1 cellular context compared by ENCODE assay signal in the genomic region with DNA sequence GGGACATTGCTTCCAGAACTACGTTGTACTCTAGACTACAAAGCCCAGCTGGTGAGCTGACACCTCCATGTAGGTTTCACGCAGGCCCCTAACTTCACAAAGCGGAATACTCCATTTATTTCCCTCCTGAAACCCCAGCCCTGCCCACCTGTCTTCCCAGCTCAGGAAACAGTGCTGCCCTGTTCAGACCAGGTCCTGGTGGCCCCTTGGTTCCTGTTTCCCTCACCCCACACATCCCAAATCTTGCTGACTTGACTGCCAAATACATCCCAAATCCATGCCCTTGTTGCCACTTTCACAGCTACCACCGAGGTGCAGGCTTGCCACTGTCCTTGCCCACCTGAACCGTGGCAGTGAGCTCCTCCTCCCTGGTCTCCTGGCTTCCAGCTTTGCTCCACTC.
TF ChIP-seq lines count a peak whose summit lies in the region.

No MANE protein-coding gene starts in this region.

TF ChIP-seq in HepG2, 621 proteins besides CTCF, POLR2A, EP300 and RAD21:
- TF ChIP-seq, protein P1, sequence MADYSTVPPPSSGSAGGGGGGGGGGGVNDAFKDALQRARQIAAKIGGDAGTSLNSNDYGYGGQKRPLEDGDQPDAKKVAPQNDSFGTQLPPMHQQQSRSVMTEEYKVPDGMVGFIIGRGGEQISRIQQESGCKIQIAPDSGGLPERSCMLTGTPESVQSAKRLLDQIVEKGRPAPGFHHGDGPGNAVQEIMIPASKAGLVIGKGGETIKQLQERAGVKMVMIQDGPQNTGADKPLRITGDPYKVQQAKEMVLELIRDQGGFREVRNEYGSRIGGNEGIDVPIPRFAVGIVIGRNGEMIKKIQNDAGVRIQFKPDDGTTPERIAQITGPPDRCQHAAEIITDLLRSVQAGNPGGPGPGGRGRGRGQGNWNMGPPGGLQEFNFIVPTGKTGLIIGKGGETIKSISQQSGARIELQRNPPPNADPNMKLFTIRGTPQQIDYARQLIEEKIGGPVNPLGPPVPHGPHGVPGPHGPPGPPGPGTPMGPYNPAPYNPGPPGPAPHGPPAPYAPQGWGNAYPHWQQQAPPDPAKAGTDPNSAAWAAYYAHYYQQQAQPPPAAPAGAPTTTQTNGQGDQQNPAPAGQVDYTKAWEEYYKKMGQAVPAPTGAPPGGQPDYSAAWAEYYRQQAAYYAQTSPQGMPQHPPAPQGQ (CRISPR knock-in tag; IDR thresholded peaks at IDR 0.05; ENCODE audit: borderline replicate concordance) = no peak
- TF ChIP-seq, protein P2, sequence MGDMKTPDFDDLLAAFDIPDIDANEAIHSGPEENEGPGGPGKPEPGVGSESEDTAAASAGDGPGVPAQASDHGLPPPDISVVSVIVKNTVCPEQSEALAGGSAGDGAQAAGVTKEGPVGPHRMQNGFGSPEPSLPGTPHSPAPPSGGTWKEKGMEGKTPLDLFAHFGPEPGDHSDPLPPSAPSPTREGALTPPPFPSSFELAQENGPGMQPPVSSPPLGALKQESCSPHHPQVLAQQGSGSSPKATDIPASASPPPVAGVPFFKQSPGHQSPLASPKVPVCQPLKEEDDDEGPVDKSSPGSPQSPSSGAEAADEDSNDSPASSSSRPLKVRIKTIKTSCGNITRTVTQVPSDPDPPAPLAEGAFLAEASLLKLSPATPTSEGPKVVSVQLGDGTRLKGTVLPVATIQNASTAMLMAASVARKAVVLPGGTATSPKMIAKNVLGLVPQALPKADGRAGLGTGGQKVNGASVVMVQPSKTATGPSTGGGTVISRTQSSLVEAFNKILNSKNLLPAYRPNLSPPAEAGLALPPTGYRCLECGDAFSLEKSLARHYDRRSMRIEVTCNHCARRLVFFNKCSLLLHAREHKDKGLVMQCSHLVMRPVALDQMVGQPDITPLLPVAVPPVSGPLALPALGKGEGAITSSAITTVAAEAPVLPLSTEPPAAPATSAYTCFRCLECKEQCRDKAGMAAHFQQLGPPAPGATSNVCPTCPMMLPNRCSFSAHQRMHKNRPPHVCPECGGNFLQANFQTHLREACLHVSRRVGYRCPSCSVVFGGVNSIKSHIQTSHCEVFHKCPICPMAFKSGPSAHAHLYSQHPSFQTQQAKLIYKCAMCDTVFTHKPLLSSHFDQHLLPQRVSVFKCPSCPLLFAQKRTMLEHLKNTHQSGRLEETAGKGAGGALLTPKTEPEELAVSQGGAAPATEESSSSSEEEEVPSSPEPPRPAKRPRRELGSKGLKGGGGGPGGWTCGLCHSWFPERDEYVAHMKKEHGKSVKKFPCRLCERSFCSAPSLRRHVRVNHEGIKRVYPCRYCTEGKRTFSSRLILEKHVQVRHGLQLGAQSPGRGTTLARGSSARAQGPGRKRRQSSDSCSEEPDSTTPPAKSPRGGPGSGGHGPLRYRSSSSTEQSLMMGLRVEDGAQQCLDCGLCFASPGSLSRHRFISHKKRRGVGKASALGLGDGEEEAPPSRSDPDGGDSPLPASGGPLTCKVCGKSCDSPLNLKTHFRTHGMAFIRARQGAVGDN (CRISPR knock-in tag; IDR thresholded peaks at IDR 0.05) = peak; percentile 32
- TF ChIP-seq ZNF776 (CRISPR knock-in tag; IDR thresholded peaks at IDR 0.05) = no peak
- no peak for TF ChIP-seq ZFP62 (CRISPR knock-in tag; IDR thresholded peaks at IDR 0.05)
- TF ChIP-seq, protein P3, sequence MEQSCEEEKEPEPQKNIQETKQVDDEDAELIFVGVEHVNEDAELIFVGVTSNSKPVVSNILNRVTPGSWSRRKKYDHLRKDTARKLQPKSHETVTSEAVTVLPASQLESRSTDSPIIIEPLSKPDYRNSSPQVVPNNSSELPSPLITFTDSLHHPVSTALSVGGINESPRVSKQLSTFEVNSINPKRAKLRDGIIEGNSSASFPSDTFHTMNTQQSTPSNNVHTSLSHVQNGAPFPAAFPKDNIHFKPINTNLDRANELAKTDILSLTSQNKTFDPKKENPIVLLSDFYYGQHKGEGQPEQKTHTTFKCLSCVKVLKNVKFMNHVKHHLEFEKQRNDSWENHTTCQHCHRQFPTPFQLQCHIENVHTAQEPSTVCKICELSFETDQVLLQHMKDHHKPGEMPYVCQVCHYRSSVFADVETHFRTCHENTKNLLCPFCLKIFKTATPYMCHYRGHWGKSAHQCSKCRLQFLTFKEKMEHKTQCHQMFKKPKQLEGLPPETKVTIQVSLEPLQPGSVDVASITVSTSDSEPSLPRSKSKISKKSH (CRISPR knock-in tag; IDR thresholded peaks at IDR 0.05; ENCODE audit: borderline replicate concordance) = 0 out of 2 replicates have a peak, but pooled peaks have one; percentile 22
- no peak for TF ChIP-seq ZNF883 (CRISPR knock-in tag; IDR thresholded peaks at IDR 0.05; ENCODE audit: not compliant biosample characterization)
- TF ChIP-seq ZNF577 (CRISPR knock-in tag; IDR thresholded peaks at IDR 0.05; ENCODE audit: borderline replicate concordance, low read depth) = no peak
- no peak for TF ChIP-seq NR2F6 (IDR thresholded peaks at IDR 0.05)
- no peak for TF ChIP-seq NR2F6 (CRISPR knock-in tag; IDR thresholded peaks at IDR 0.05)
- no peak for TF ChIP-seq SPEN (CRISPR knock-in tag; IDR thresholded peaks at IDR 0.05; ENCODE audit: low read depth)
- no peak for TF ChIP-seq HDAC6 (IDR thresholded peaks at IDR 0.05; ENCODE audit: low read depth, low read length)
- no peak for TF ChIP-seq ZNF530 (CRISPR knock-in tag; IDR thresholded peaks at IDR 0.05; ENCODE audit: low read depth)
- TF ChIP-seq HNRNPUL1 (IDR thresholded peaks at IDR 0.05; ENCODE audit: low read depth, low read length) = no peak
- peak; percentile 76 for TF ChIP-seq HNRNPL (IDR thresholded peaks at IDR 0.05; ENCODE audit: low read depth, low read length)
- TF ChIP-seq, protein P4, sequence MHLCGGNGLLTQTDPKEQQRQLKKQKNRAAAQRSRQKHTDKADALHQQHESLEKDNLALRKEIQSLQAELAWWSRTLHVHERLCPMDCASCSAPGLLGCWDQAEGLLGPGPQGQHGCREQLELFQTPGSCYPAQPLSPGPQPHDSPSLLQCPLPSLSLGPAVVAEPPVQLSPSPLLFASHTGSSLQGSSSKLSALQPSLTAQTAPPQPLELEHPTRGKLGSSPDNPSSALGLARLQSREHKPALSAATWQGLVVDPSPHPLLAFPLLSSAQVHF (CRISPR knock-in tag; IDR thresholded peaks at IDR 0.05) = no peak
- no peak for TF ChIP-seq ATF7-NPFF (CRISPR knock-in tag; IDR thresholded peaks at IDR 0.05; ENCODE audit: low read depth)
- no peak for TF ChIP-seq ZNF841 (CRISPR knock-in tag; IDR thresholded peaks at IDR 0.05; ENCODE audit: borderline replicate concordance)
- no peak for TF ChIP-seq KLF13 (CRISPR knock-in tag; IDR thresholded peaks at IDR 0.05)
- no peak for TF ChIP-seq ZBTB38 (CRISPR knock-in tag; IDR thresholded peaks at IDR 0.05)
- TF ChIP-seq, protein P5, sequence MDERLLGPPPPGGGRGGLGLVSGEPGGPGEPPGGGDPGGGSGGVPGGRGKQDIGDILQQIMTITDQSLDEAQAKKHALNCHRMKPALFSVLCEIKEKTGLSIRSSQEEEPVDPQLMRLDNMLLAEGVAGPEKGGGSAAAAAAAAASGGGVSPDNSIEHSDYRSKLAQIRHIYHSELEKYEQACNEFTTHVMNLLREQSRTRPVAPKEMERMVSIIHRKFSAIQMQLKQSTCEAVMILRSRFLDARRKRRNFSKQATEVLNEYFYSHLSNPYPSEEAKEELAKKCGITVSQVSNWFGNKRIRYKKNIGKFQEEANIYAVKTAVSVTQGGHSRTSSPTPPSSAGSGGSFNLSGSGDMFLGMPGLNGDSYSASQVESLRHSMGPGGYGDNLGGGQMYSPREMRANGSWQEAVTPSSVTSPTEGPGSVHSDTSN (CRISPR knock-in tag; IDR thresholded peaks at IDR 0.05) = no peak
- 0 out of 2 replicates have a peak, but pooled peaks have one; percentile 57 for TF ChIP-seq SRY (CRISPR knock-in tag; IDR thresholded peaks at IDR 0.05)
- TF ChIP-seq ZFX (CRISPR knock-in tag; IDR thresholded peaks at IDR 0.05; ENCODE audit: low read depth) = 0 out of 2 replicates have a peak, but pooled peaks have one; percentile 33
- TF ChIP-seq TRIM24 (CRISPR knock-in tag; IDR thresholded peaks at IDR 0.05) = no peak
- TF ChIP-seq, protein P6, sequence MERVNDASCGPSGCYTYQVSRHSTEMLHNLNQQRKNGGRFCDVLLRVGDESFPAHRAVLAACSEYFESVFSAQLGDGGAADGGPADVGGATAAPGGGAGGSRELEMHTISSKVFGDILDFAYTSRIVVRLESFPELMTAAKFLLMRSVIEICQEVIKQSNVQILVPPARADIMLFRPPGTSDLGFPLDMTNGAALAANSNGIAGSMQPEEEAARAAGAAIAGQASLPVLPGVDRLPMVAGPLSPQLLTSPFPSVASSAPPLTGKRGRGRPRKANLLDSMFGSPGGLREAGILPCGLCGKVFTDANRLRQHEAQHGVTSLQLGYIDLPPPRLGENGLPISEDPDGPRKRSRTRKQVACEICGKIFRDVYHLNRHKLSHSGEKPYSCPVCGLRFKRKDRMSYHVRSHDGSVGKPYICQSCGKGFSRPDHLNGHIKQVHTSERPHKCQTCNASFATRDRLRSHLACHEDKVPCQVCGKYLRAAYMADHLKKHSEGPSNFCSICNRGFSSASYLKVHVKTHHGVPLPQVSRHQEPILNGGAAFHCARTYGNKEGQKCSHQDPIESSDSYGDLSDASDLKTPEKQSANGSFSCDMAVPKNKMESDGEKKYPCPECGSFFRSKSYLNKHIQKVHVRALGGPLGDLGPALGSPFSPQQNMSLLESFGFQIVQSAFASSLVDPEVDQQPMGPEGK (CRISPR knock-in tag; IDR thresholded peaks at IDR 0.05) = 0 out of 2 replicates have a peak, but pooled peaks have one; percentile 17
- no peak for TF ChIP-seq HMG20A (CRISPR knock-in tag; IDR thresholded peaks at IDR 0.05; ENCODE audit: borderline replicate concordance)
- 0 out of 2 replicates have a peak, but pooled peaks have one; percentile 30 for TF ChIP-seq KMT2B (CRISPR knock-in tag; IDR thresholded peaks at IDR 0.05)
- TF ChIP-seq ZNF740 (CRISPR knock-in tag; IDR thresholded peaks at IDR 0.05) = no peak
- TF ChIP-seq GATA4 (IDR thresholded peaks at IDR 0.05; ENCODE audit: borderline replicate concordance, low read depth) = no peak
- TF ChIP-seq ZNF33A (CRISPR knock-in tag; IDR thresholded peaks at IDR 0.05; ENCODE audit: borderline replicate concordance) = no peak
- no peak for TF ChIP-seq ZMYM4 (CRISPR knock-in tag; IDR thresholded peaks at IDR 0.05)
- TF ChIP-seq, protein P7, sequence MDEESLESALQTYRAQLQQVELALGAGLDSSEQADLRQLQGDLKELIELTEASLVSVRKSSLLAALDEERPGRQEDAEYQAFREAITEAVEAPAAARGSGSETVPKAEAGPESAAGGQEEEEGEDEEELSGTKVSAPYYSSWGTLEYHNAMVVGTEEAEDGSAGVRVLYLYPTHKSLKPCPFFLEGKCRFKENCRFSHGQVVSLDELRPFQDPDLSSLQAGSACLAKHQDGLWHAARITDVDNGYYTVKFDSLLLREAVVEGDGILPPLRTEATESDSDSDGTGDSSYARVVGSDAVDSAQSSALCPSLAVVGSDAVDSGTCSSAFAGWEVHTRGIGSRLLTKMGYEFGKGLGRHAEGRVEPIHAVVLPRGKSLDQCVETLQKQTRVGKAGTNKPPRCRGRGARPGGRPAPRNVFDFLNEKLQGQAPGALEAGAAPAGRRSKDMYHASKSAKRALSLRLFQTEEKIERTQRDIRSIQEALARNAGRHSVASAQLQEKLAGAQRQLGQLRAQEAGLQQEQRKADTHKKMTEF (CRISPR knock-in tag; IDR thresholded peaks at IDR 0.05) = no peak
- TF ChIP-seq TBP (CRISPR knock-in tag; IDR thresholded peaks at IDR 0.05) = no peak
- no peak for TF ChIP-seq ZFYVE20 (CRISPR knock-in tag; IDR thresholded peaks at IDR 0.05; ENCODE audit: borderline replicate concordance, low read depth)
- TF ChIP-seq EED (CRISPR knock-in tag; IDR thresholded peaks at IDR 0.05) = no peak
- TF ChIP-seq PAX8 (CRISPR knock-in tag; IDR thresholded peaks at IDR 0.05; ENCODE audit: borderline replicate concordance) = 0 out of 2 replicates have a peak, but pooled peaks have one; percentile 59
- TF ChIP-seq SETDB1 (CRISPR knock-in tag; IDR thresholded peaks at IDR 0.05; ENCODE audit: borderline replicate concordance) = no peak
- TF ChIP-seq ZNF589 (CRISPR knock-in tag; conservative IDR thresholded peaks at IDR 0.05) = no peak
- TF ChIP-seq TBX2 (CRISPR knock-in tag; IDR thresholded peaks at IDR 0.05; ENCODE audit: borderline replicate concordance) = peak; percentile 50; the same call in 1 of the 2 replicates
- TF ChIP-seq SMARCC2 (IDR thresholded peaks at IDR 0.05) = no peak
- no peak for TF ChIP-seq FOXO1 (CRISPR knock-in tag; IDR thresholded peaks at IDR 0.05)
- TF ChIP-seq TOPORS (CRISPR knock-in tag; IDR thresholded peaks at IDR 0.05) = no peak
- 0 out of 2 replicates have a peak, but pooled peaks have one; percentile 53 for TF ChIP-seq NRL (CRISPR knock-in tag; IDR thresholded peaks at IDR 0.05; ENCODE audit: borderline replicate concordance)
- no peak for TF ChIP-seq ZNF17 (CRISPR knock-in tag; IDR thresholded peaks at IDR 0.05)
- 0 out of 2 replicates have a peak, but pooled peaks have one; percentile 27 for TF ChIP-seq ZNF891 (CRISPR knock-in tag; IDR thresholded peaks at IDR 0.05)
- no peak for TF ChIP-seq BORCS8-MEF2B (CRISPR knock-in tag; IDR thresholded peaks at IDR 0.05)
- TF ChIP-seq ZZZ3 (CRISPR knock-in tag; IDR thresholded peaks at IDR 0.05; ENCODE audit: borderline replicate concordance) = no peak
- TF ChIP-seq TGIF2 (CRISPR knock-in tag; IDR thresholded peaks at IDR 0.05) = no peak
